In the genomic region with DNA sequence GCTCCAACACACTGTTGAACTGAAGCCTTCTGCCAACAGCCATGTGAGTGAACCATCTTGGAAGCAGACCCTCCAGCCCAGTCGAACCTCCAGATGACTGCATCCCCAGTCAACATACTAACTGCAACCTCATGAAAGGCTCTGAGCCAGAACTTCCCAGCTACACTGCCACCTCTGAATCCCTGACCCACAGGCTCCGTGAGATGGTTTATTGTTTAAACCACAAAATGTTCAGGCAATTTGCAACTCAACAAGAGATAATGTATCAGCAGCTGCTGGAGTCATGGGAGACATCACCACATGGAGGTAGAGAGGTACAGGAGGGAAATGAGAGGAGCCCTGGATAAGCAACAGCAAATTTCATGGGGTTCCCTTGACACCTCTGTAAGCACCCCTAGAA, we compare ENCODE assay signal across 27 cellular contexts.
A peak's percentile ranks its signal among the peaks of the same experiment; 100 is the strongest.
DNase-seq lines count a peak whose midpoint lies in the region; ATAC-seq, FAIRE-seq and TF ChIP-seq lines count a peak whose summit lies in the region.
"Had no signal": no experiment of that assay in that cellular context is flagged by ENCODE, and none has a peak within 500 bp of the region (broad histone marks: within the 10 kb centered on the region; RNA-seq: fewer than 3 reads in every experiment).

No MANE protein-coding gene starts in this region.

- H3K27me3 Mint-ChIP-seq in astrocyte (ENCODE audit: low read depth, unreplicated experiment) (no peaks in the 10 kb centered on the region), CD14-positive monocyte (ENCODE audit: low read depth in 3 of 3) (peaks cover 0 to under 1% (median 0%) of the 10 kb centered on the region in 3 donors)
- H3K27me3 Mint-ChIP-seq: CD8-positive, alpha-beta memory T cell had no signal

- no peaks in the 10 kb centered on the region for H3K79me2 ChIP-seq in astrocyte (ENCODE audit: insufficient read depth, low read length)
- no peaks in the 10 kb centered on the region for H3K79me2 ChIP-seq in PC-3 (ENCODE audit: low read length)

- H3K4me1 Mint-ChIP-seq in astrocyte (ENCODE audit: low read depth, unreplicated experiment): peaks cover 15% of the 10 kb centered on the region
- no peaks in the 10 kb centered on the region for H3K4me1 Mint-ChIP-seq in CD14-positive monocyte
- H3K4me1 Mint-ChIP-seq: CD8-positive, alpha-beta memory T cell had no signal

- H3K36me3 Mint-ChIP-seq in astrocyte (ENCODE audit: low read depth, unreplicated experiment): no peaks in the 10 kb centered on the region
- no peaks in the 10 kb centered on the region for H3K36me3 Mint-ChIP-seq in CD14-positive monocyte
- H3K36me3 Mint-ChIP-seq: CD8-positive, alpha-beta memory T cell had no signal

- no peak overlapping the region for H3K4me3 ChIP-seq in IMR-90 (ENCODE audit: insufficient read depth, low read depth, low read length)
- no peak overlapping the region for H3K4me3 ChIP-seq in astrocyte (ENCODE audit: insufficient read depth, low read depth, low read length)
- no peak overlapping the region for H3K4me3 ChIP-seq in spleen
- no peak overlapping the region for H3K4me3 ChIP-seq in PC-3 (ENCODE audit: low read length)
- H3K4me3 ChIP-seq: BLaER1, HAP-1, K562, MG63, SK-N-MC had no signal

- no peak overlapping the region for H3K56ac ChIP-seq in IMR-90 (ENCODE audit: extremely low read depth, insufficient read depth, low read length)

- no peak overlapping the region for H4K91ac ChIP-seq in IMR-90 (ENCODE audit: insufficient read depth, low read depth, low read length)

- H3K9me1 ChIP-seq in IMR-90 (ENCODE audit: insufficient read depth, low read length): no peaks in the 10 kb centered on the region

- no CpG with 5 or more reads among the region's 2 CpGs for WGBS in IMR-90 (ENCODE audit: extremely low coverage in 2 of 2, insufficient read length in 1 of 2), 2 experiments
- WGBS in spleen, 5 donors: 48 to 87% (median 80%) methylated on average over 2 of the region's 2 CpGs

- DNase-seq in A172 (ENCODE audit: low spot score): peak; percentile 2
- no peak for DNase-seq in IMR-90
- DNase-seq in astrocyte (ENCODE audit: low read depth): peak; percentile 27
- DNase-seq in kidney tubule cell (ENCODE audit: low spot score): peak; percentile 19
- no peak for DNase-seq in spleen
- no peak for DNase-seq in CD14-positive monocyte (ENCODE audit: low spot score)
- DNase-seq in PC-3: no peak
- DNase-seq: CD8-positive, alpha-beta memory T cell; DMS 273 treated with DMSO at 0.1 percent for 48 hours; DMS79; HFFc6; Kasumi-1; MG63; NCI-H1105 treated with DMSO at 0.1 percent for 48 hours; NCI-H1694; NCI-H2029 treated with DMSO at 0.1 percent for 48 hours; NCI-H446 treated with DMSO at 0.1 percent for 48 hours; SHP77 treated with DMSO at 0.1 percent for 48 hours had no signal

- no peak overlapping the region for H2BK5ac ChIP-seq in IMR-90 (ENCODE audit: low read depth, low read length, poor library complexity, severe bottlenecking)

- H3K4me3 Mint-ChIP-seq in astrocyte (ENCODE audit: unreplicated experiment): no peak overlapping the region
- no peak overlapping the region for H3K4me3 Mint-ChIP-seq in CD14-positive monocyte
- H3K4me3 Mint-ChIP-seq: CD8-positive, alpha-beta memory T cell; HFFc6 had no signal

- BruUV-seq in IMR-90 (replicated peaks; lab: Mats Ljungman, UMichigan) (no TSS peak), PC-3 (replicated peaks; lab: Mats Ljungman, UMichigan) (no TSS peak)

- no peaks in the 10 kb centered on the region for H4K20me1 ChIP-seq in IMR-90 (ENCODE audit: insufficient read depth, low read length)
- no peaks in the 10 kb centered on the region for H4K20me1 ChIP-seq in astrocyte (ENCODE audit: insufficient read depth, low read length)
- no peaks in the 10 kb centered on the region for H4K20me1 ChIP-seq in PC-3 (ENCODE audit: low read length)
- H4K20me1 ChIP-seq: BLaER1 had no signal

- no peaks in the 10 kb centered on the region for H3K9me2 ChIP-seq in PC-3 (replicated peaks; ENCODE audit: low read length)

- no peaks in the 10 kb centered on the region for H3K9me3 ChIP-seq in IMR-90 (ENCODE audit: control insufficient read depth, insufficient read depth, low read length)
- no peaks in the 10 kb centered on the region for H3K9me3 ChIP-seq in astrocyte (ENCODE audit: insufficient read depth, low read depth, low read length)
- H3K9me3 ChIP-seq in spleen: no peaks in the 10 kb centered on the region
- H3K9me3 ChIP-seq in PC-3 (ENCODE audit: low read length): no peaks in the 10 kb centered on the region
- H3K9me3 ChIP-seq: BLaER1, HAP-1, MG63 had no signal

- H3K79me1 ChIP-seq in IMR-90 (ENCODE audit: low read depth in 1 of 2, low read length in 2 of 2): no peaks in the 10 kb centered on the region

- H3K9ac ChIP-seq in IMR-90 (ENCODE audit: low read depth, low read length) (no peak overlapping the region), astrocyte (ENCODE audit: low read length) (no peak overlapping the region), PC-3 (ENCODE audit: low read length) (no peak overlapping the region)
- H3K9ac ChIP-seq: BLaER1 had no signal

- no peak for ATAC-seq in IMR-90 (ENCODE audit: low read depth)
- ATAC-seq in PC-3: no peak
- ATAC-seq in HG02610 (IDR thresholded peaks at IDR 0.05; ENCODE audit: unreplicated experiment): no peak
- ATAC-seq: HepG2, K562, Panc1 had no signal

- H3K27ac ChIP-seq in IMR-90 (ENCODE audit: insufficient read depth, low read length): no peak overlapping the region
- H3K27ac ChIP-seq in astrocyte (ENCODE audit: low read depth, low read length): no peak overlapping the region
- H3K27ac ChIP-seq in spleen: no peak overlapping the region
- no peak overlapping the region for H3K27ac ChIP-seq in PC-3 (ENCODE audit: low read length)
- H3K27ac ChIP-seq: BLaER1, SK-N-MC had no signal

- H3K18ac ChIP-seq in IMR-90 (ENCODE audit: low read depth, low read length): no peak overlapping the region

- no peak overlapping the region for H3K14ac ChIP-seq in IMR-90 (replicated peaks; ENCODE audit: low read depth, low read length)

- peak overlapping the region; percentile 26 for H2AK9ac ChIP-seq in IMR-90 (replicated peaks; ENCODE audit: low read depth, low read length, poor library complexity)

- H2BK20ac ChIP-seq in IMR-90 (ENCODE audit: low read depth, low read length): no peak overlapping the region

- H3K9me3 Mint-ChIP-seq in astrocyte (ENCODE audit: unreplicated experiment): no peaks in the 10 kb centered on the region
- H3K9me3 Mint-ChIP-seq in CD14-positive monocyte: peaks cover 0 to 8% (median 4%) of the 10 kb centered on the region in 7 donors
- H3K9me3 Mint-ChIP-seq: HFFc6 had no signal

- H3K4me2 ChIP-seq in IMR-90 (ENCODE audit: low read depth, low read length): no peak overlapping the region
- no peak overlapping the region for H3K4me2 ChIP-seq in astrocyte (ENCODE audit: low read length)
- no peak overlapping the region for H3K4me2 ChIP-seq in PC-3 (ENCODE audit: low read length)
- H3K4me2 ChIP-seq: BLaER1 had no signal

- POLR2A ChIA-PET in IMR-90 (lab: Charles Lee; ENCODE audit: unreplicated experiment) (no interaction called here), PC-3 (lab: Charles Lee; ENCODE audit: unreplicated experiment) (no interaction called here)

- CTCF ChIA-PET in IMR-90 (lab: Yijun Ruan, JAX) (no interaction called here), PC-3 (lab: Charles Lee) (no interaction called here)

- dilution Hi-C loops in IMR-90 (cut with HindIII; ENCODE audit: low sequenced_read_pairs, unreplicated experiment): no loop called here

- H2AFZ ChIP-seq in IMR-90 (replicated peaks; ENCODE audit: low read length, poor library complexity) (no peak overlapping the region), astrocyte (ENCODE audit: low read depth, low read length) (no peak overlapping the region), PC-3 (ENCODE audit: low read length) (no peak overlapping the region)

- no peak for TF ChIP-seq CTCF in IMR-90 (conservative IDR thresholded peaks at IDR 0.05; ENCODE audit: low read depth, low read length)
- TF ChIP-seq CTCF in astrocyte (IDR thresholded peaks at IDR 0.05; ENCODE audit: insufficient read depth, low read depth, low read length): no peak
- TF ChIP-seq CTCF in spleen (IDR thresholded peaks at IDR 0.05 in 8 of 11, conservative IDR thresholded peaks at IDR 0.05 in 3 of 11): no peak
- TF ChIP-seq CTCF in CD14-positive monocyte (IDR thresholded peaks at IDR 0.05): no peak
- no peak for TF ChIP-seq CTCF in PC-3 (conservative IDR thresholded peaks at IDR 0.05; ENCODE audit: low read depth, low read length)

- no peak for FAIRE-seq in astrocyte (lab: Jason Lieb, UNC)
- FAIRE-seq: GM12892, GM18507, HepG2, K562 had no signal

- TF ChIP-seq RAD21 in IMR-90 (IDR thresholded peaks at IDR 0.05; ENCODE audit: low read length): no peak

- H3K23ac ChIP-seq in IMR-90 (ENCODE audit: low read depth, low read length): no peak overlapping the region

- H3K27ac Mint-ChIP-seq in astrocyte (ENCODE audit: unreplicated experiment): no peak overlapping the region
- no peak overlapping the region for H3K27ac Mint-ChIP-seq in CD14-positive monocyte
- H3K27ac Mint-ChIP-seq: CD8-positive, alpha-beta memory T cell; HFFc6 had no signal

- H2BK15ac ChIP-seq in IMR-90 (ENCODE audit: low read depth, low read length): no peak overlapping the region

- no peaks in the 10 kb centered on the region for H3F3A ChIP-seq in PC-3 (ENCODE audit: low read length, unreplicated experiment)

- intact Hi-C loops in IMR-90 (cut with micrococcal nuclease): no loop called here
- intact Hi-C loops in spleen (cut with DNase I; ENCODE audit: low total_unique reads): no loop called here
- intact Hi-C loops in CD14-positive monocyte (cut with micrococcal nuclease): no loop called here
- intact Hi-C loops in PC-3 (cut with micrococcal nuclease): no loop called here

- H3K4me1 ChIP-seq in IMR-90 (ENCODE audit: control insufficient read depth, insufficient read depth, low read length): no peaks in the 10 kb centered on the region
- H3K4me1 ChIP-seq in astrocyte (ENCODE audit: insufficient read depth, low read length): no peaks in the 10 kb centered on the region
- no peaks in the 10 kb centered on the region for H3K4me1 ChIP-seq in spleen
- H3K4me1 ChIP-seq in PC-3 (ENCODE audit: insufficient read depth, low read length): peaks cover 10% of the 10 kb centered on the region
- H3K4me1 ChIP-seq: BLaER1, HAP-1 had no signal

- no peak overlapping the region for H4K8ac ChIP-seq in IMR-90 (ENCODE audit: low read depth in 2 of 2, low read length in 2 of 2)

- in situ Hi-C loops in IMR-90 (cut with MboI; ENCODE audit: low sequenced_read_pairs): no loop called here

- no peak overlapping the region for H2AK5ac ChIP-seq in IMR-90 (ENCODE audit: low read depth, low read length)

- no peaks in the 10 kb centered on the region for H3K36me3 ChIP-seq in IMR-90 (ENCODE audit: control insufficient read depth, insufficient read depth, low read length)
- H3K36me3 ChIP-seq in astrocyte (ENCODE audit: insufficient read depth, low read length): no peaks in the 10 kb centered on the region
- H3K36me3 ChIP-seq in spleen: no peaks in the 10 kb centered on the region
- no peaks in the 10 kb centered on the region for H3K36me3 ChIP-seq in PC-3 (ENCODE audit: low read depth, low read length)
- H3K36me3 ChIP-seq: BLaER1, HAP-1, MG63 had no signal

- no peak for TF ChIP-seq POLR2A in IMR-90 (IDR thresholded peaks at IDR 0.05; ENCODE audit: low read depth, low read length)
- no peak for TF ChIP-seq POLR2A in spleen (IDR thresholded peaks at IDR 0.05)

- no peak overlapping the region for H3K4ac ChIP-seq in IMR-90 (ENCODE audit: low read depth, low read length)

- H2BK120ac ChIP-seq in IMR-90 (ENCODE audit: low read depth, low read length): no peak overlapping the region

- H3K27me3 ChIP-seq in IMR-90 (ENCODE audit: control insufficient read depth, insufficient read depth, low read length) (no peaks in the 10 kb centered on the region), astrocyte (ENCODE audit: insufficient read depth, low read length) (no peaks in the 10 kb centered on the region), spleen (replicated peaks in 1 of 7) (no peaks in the 10 kb centered on the region), PC-3 (ENCODE audit: low read length) (no peaks in the 10 kb centered on the region)
- H3K27me3 ChIP-seq: BLaER1, MG63 had no signal

- no peak overlapping the region for H4K5ac ChIP-seq in IMR-90 (ENCODE audit: low read depth, low read length)

Comparison
In these comparisons a context has a peak if more than half of its experiments do, and no peak if none do; other contexts are left out.
1. DNase-seq: peak in A172 (single experiment), astrocyte (single experiment) and kidney tubule cell (single experiment); none in IMR-90 (single experiment), spleen (single experiment), CD14-positive monocyte (single experiment) and PC-3 (single experiment).